ENCODE assay signal across 18 cellular contexts in the genomic region with DNA sequence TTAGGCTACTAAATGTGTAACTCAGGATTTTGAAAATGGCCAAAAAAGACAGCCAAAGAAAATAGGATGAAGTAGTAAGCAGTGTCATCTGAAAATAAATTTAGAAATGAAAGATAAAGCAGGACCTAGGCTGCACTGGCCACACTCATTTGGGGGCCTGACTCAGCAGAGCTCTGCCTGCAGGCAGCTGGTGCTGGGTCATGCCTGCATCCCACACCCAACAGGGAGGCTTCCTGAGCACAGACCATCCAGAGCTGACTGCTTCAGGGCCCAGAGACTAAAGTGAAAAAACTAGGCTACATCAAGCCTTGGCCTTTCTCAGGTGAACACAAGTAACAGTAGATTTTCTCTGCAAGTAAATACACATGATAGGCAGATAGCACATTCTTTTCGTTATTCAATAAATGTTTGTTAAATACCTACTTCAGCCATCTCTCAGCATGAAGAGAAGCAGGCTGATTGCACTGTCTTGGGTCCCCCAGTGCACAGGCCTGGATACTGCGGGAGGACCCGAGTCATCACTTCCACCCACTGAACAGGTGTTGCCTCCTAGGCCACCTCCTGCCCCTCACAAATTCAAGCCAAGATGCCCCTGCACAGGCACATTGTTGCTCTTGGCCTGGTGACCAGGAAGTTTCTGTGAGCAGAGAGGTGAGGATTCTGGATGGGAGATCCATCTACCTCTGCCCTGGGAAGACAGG.
A peak's percentile ranks its signal among the peaks of the same experiment; 100 is the strongest.
DNase-seq lines count a peak whose midpoint lies in the region; FAIRE-seq and TF ChIP-seq lines count a peak whose summit lies in the region.
"Had no signal": no experiment of that assay in that cellular context is flagged by ENCODE, and none has a peak within 500 bp of the region (broad histone marks: within the 10 kb centered on the region; RNA-seq: fewer than 3 reads in every experiment).

No MANE protein-coding gene starts in this region.

- no peak overlapping the region for H2BK12ac ChIP-seq in H1 (ENCODE audit: low read depth, low read length)

- no peak overlapping the region for H2BK120ac ChIP-seq in H1 (replicated peaks; ENCODE audit: low read depth, low read length)

- no peak overlapping the region for H3K56ac ChIP-seq in H1 (replicated peaks; ENCODE audit: insufficient read length, low read depth, low read length)

- H3K36me3 ChIP-seq in MM.1S (replicated peaks; ENCODE audit: insufficient read depth, low read length): no peaks in the 10 kb centered on the region
- no peaks in the 10 kb centered on the region for H3K36me3 ChIP-seq in H1 (ENCODE audit: control insufficient read depth in 2 of 4, insufficient read depth in 4 of 4, low read length in 3 of 4)
- no peaks in the 10 kb centered on the region for H3K36me3 ChIP-seq in tibial nerve

- TF ChIP-seq POLR2A in H1 (IDR thresholded peaks at IDR 0.05; ENCODE audit: control extremely low read depth in 1 of 2, low read depth in 2 of 2, low read length in 2 of 2): no peak
- no peak for TF ChIP-seq POLR2A in tibial nerve (IDR thresholded peaks at IDR 0.05)

- H2BK20ac ChIP-seq in H1 (ENCODE audit: low read length): no peak overlapping the region

- H2AFZ ChIP-seq in MM.1S (ENCODE audit: low read length) (peak overlapping the region; percentile 39), H1 (ENCODE audit: low read length) (peak overlapping the region; percentile 27)

- H4K91ac ChIP-seq in H1 (replicated peaks; ENCODE audit: insufficient read length, low read length): no peak overlapping the region

- no peaks in the 10 kb centered on the region for H3K79me1 ChIP-seq in H1 (ENCODE audit: low read depth, low read length)

- no peak for TF ChIP-seq CTCF in MM.1S (IDR thresholded peaks at IDR 0.05; ENCODE audit: low read length)
- TF ChIP-seq CTCF in H1 (IDR thresholded peaks at IDR 0.05; ENCODE audit: control extremely low read depth in 1 of 3, insufficient read depth in 1 of 3, low read depth in 1 of 3, low read length in 3 of 3): no peak
- no peak for TF ChIP-seq CTCF in GM20000 (IDR thresholded peaks at IDR 0.05; ENCODE audit: extremely low read depth, missing control alignments)
- TF ChIP-seq CTCF in tibial nerve (IDR thresholded peaks at IDR 0.05): no peak

- DNase-seq in ELR (ENCODE audit: low read depth): peak; percentile 3
- DNase-seq in MM.1S: peak; percentile 75
- DNase-seq in H1 (ENCODE audit: low read depth in 1 of 2, low spot score in 2 of 2): no peak
- DNase-seq in iPS-NIHi7 (ENCODE audit: extremely low spot score): peak; percentile 51
- no peak for DNase-seq in activated CD4-positive, CD25-positive, alpha-beta regulatory T cell treated with anti-CD3 and anti-CD28 coated beads, Interleukin-2, amount 50 U/mL, for 72 hours
- no peak for DNase-seq in posterior vena cava (ENCODE audit: low spot score)
- DNase-seq in GM20000 (ENCODE audit: low spot score): no peak
- DNase-seq in tibial nerve (ENCODE audit: low spot score in 2 of 2): no peak
- DNase-seq: CD4-positive, CD25-positive, alpha-beta regulatory T cell; DMS79 treated with DMSO at 0.1 percent for 48 hours; GF-D8; GOT3; NCI-H1417; NCI-H2029 treated with DMSO at 0.1 percent for 48 hours; NCI-H510A treated with DMSO at 0.1 percent for 48 hours; SIG-M5 had no signal

- H3K27me3 ChIP-seq in MM.1S (replicated peaks; ENCODE audit: insufficient read depth, low read length) (no peaks in the 10 kb centered on the region), H1 (replicated peaks in 1 of 4; ENCODE audit: control insufficient read depth in 3 of 4, extremely low read depth in 1 of 4, insufficient read depth in 3 of 4, low read length in 3 of 4) (no peaks in the 10 kb centered on the region), tibial nerve (no peaks in the 10 kb centered on the region)

- H3K4ac ChIP-seq in H1 (replicated peaks; ENCODE audit: insufficient read length, low read depth, low read length): no peak overlapping the region

- no peaks in the 10 kb centered on the region for H4K20me1 ChIP-seq in MM.1S (ENCODE audit: insufficient read depth, low read length)
- H4K20me1 ChIP-seq in H1 (replicated peaks in 1 of 2; ENCODE audit: control insufficient read depth in 1 of 2, insufficient read depth in 2 of 2, low read length in 2 of 2): no peaks in the 10 kb centered on the region

- no peak overlapping the region for H4K5ac ChIP-seq in H1 (ENCODE audit: insufficient read length, low read depth, low read length)

- peak overlapping the region; percentile 28; the same call in 1 of the 2 replicates for H4K8ac ChIP-seq in H1 (ENCODE audit: extremely low read depth, insufficient read depth, low read length)

- H3F3A ChIP-seq in MM.1S (ENCODE audit: insufficient read depth, low read length): peaks cover 4% of the 10 kb centered on the region; the same call in 1 of the 2 replicates

- POLR2A ChIA-PET in H1 (lab: Charles Lee; ENCODE audit: partially characterized antibody): no interaction called here

- no peak overlapping the region for H2BK5ac ChIP-seq in H1 (ENCODE audit: low read depth, low read length)

- no peaks in the 10 kb centered on the region for H3K79me2 ChIP-seq in MM.1S (ENCODE audit: low read length)
- H3K79me2 ChIP-seq in H1 (ENCODE audit: control insufficient read depth in 1 of 2, insufficient read depth in 2 of 2, low read length in 2 of 2): no peaks in the 10 kb centered on the region

- H3K4me1 ChIP-seq in MM.1S (ENCODE audit: low read length) (peaks cover 21% of the 10 kb centered on the region), H1 (replicated peaks in 1 of 4; ENCODE audit: control insufficient read depth in 3 of 4, insufficient read depth in 4 of 4, low read length in 3 of 4) (peaks cover 0 to 4% (median 1%) of the 10 kb centered on the region in 4 experiments; a peak in 1 of 7 replicates), tibial nerve (no peaks in the 10 kb centered on the region)

- TF ChIP-seq EP300 in H1 (IDR thresholded peaks at IDR 0.05; ENCODE audit: borderline replicate concordance in 1 of 2, low read depth in 2 of 2, low read length in 2 of 2) (no peak), tibial nerve (IDR thresholded peaks at IDR 0.05) (no peak)

- H3K9me3 ChIP-seq in MM.1S (replicated peaks; ENCODE audit: insufficient read depth, low read length): no peaks in the 10 kb centered on the region
- no peaks in the 10 kb centered on the region for H3K9me3 ChIP-seq in H1 (ENCODE audit: insufficient read depth in 2 of 2, low read depth in 1 of 2, low read length in 1 of 2)
- H3K9me3 ChIP-seq in tibial nerve: no peaks in the 10 kb centered on the region

- H3K23me2 ChIP-seq in H1 (ENCODE audit: low read depth, low read length): no peaks in the 10 kb centered on the region

- WGBS in H1 (ENCODE audit: extremely low coverage in 1 of 2, insufficient coverage in 1 of 2, insufficient read length in 1 of 2, insufficient replicate concordance in 2 of 2, low coverage in 1 of 2, low lambda C conversion rate in 2 of 2, missing lambda C conversion rate in 1 of 2), 2 experiments: 92% methylated on average over 3 of the region's 3 CpGs; no CpG with 5 or more reads in 1 of the 2 experiments
- 86 to 95% methylated on average over 3 of the region's 3 CpGs for WGBS in tibial nerve, 2 donors

- peak overlapping the region; percentile 35; the same call in 1 of the 2 replicates for H3K4me2 ChIP-seq in MM.1S (ENCODE audit: low read depth, low read length)
- H3K4me2 ChIP-seq in H1 (ENCODE audit: insufficient read depth in 1 of 2, low read depth in 2 of 2, low read length in 2 of 2): no peak overlapping the region

- no peak overlapping the region for H2AK5ac ChIP-seq in H1 (ENCODE audit: low read depth, low read length)

- no peak for FAIRE-seq in H1 (lab: Jason Lieb, UNC)
- FAIRE-seq: A204.1, HepG2 had no signal

- H2BK15ac ChIP-seq in H1 (ENCODE audit: low read length): no peak overlapping the region

- no peak overlapping the region for H3K23ac ChIP-seq in H1 (ENCODE audit: insufficient read length)

- no peak overlapping the region for H3K14ac ChIP-seq in H1 (ENCODE audit: insufficient read length)

- no peak overlapping the region for H3K18ac ChIP-seq in H1 (ENCODE audit: extremely low read depth, low read length)

- H3K27ac ChIP-seq in MM.1S (ENCODE audit: low read length): peak overlapping the region; percentile 38; the same call in 1 of the 2 replicates
- H3K27ac ChIP-seq in H1 (ENCODE audit: low read depth, low read length): no peak overlapping the region
- no peak overlapping the region for H3K27ac ChIP-seq in tibial nerve

- CTCF ChIA-PET in H1 (lab: Charles Lee; ENCODE audit: partially characterized antibody): interaction anchor here (1.2 kb wide), 1 partner anchor 11 kb away, joined by 3 read pairs; no protein-coding TSS in a partner anchor

- no peaks in the 10 kb centered on the region for H3K9me2 ChIP-seq in MM.1S (replicated peaks; ENCODE audit: insufficient read depth, low read length)

- no peak overlapping the region for H3K9ac ChIP-seq in MM.1S (ENCODE audit: low read length)
- H3K9ac ChIP-seq in H1 (replicated peaks in 1 of 4; ENCODE audit: extremely low read depth in 1 of 4, low read depth in 3 of 4, low read length in 3 of 4): no peak overlapping the region

- no peak for TF ChIP-seq RAD21 in H1 (IDR thresholded peaks at IDR 0.05 in 1 of 2, conservative IDR thresholded peaks at IDR 0.05 in 1 of 2; ENCODE audit: low read depth in 2 of 2, low read length in 2 of 2)

- H3K4me3 ChIP-seq in MM.1S (ENCODE audit: low read length): no peak overlapping the region
- H3K4me3 ChIP-seq in H1 (ENCODE audit: extremely low read depth in 1 of 4, insufficient read depth in 2 of 4, low read depth in 3 of 4, low read length in 4 of 4): no peak overlapping the region
- no peak overlapping the region for H3K4me3 ChIP-seq in tibial nerve

- intact Hi-C loops in posterior vena cava (cut with DNase I): no loop called here

TF ChIP-seq in H1, 55 proteins besides CTCF, POLR2A, EP300 and RAD21:
- TF ChIP-seq TCF12 (IDR thresholded peaks at IDR 0.05; ENCODE audit: low read depth, low read length) (no peak), CHD1 (IDR thresholded peaks at IDR 0.05; ENCODE audit: low read depth, low read length) (no peak), MAFK (IDR thresholded peaks at IDR 0.05; ENCODE audit: low read depth, low read length) (peak; percentile 87; the same call in 1 of the 2 replicates), BACH1 (IDR thresholded peaks at IDR 0.05; ENCODE audit: low read length) (peak; percentile 98), SRF (IDR thresholded peaks at IDR 0.05; ENCODE audit: low read depth, low read length) (no peak)
- TF ChIP-seq, protein P1, sequence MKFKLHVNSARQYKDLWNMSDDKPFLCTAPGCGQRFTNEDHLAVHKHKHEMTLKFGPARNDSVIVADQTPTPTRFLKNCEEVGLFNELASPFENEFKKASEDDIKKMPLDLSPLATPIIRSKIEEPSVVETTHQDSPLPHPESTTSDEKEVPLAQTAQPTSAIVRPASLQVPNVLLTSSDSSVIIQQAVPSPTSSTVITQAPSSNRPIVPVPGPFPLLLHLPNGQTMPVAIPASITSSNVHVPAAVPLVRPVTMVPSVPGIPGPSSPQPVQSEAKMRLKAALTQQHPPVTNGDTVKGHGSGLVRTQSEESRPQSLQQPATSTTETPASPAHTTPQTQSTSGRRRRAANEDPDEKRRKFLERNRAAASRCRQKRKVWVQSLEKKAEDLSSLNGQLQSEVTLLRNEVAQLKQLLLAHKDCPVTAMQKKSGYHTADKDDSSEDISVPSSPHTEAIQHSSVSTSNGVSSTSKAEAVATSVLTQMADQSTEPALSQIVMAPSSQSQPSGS (IDR thresholded peaks at IDR 0.05; ENCODE audit: low read length): no peak

Comparison
In these comparisons a context has a peak if more than half of its experiments do, and no peak if none do; other contexts are left out.
1. DNase-seq: peak in ELR (single experiment), MM.1S (single experiment) and iPS-NIHi7 (single experiment); none in H1 (0 of 2), activated CD4-positive, CD25-positive, alpha-beta regulatory T cell treated with anti-CD3 and anti-CD28 coated beads, Interleukin-2, amount 50 U/mL, for 72 hours (single experiment), posterior vena cava (single experiment), GM20000 (single experiment) and tibial nerve (0 of 2).